19 cellular contexts compared by ENCODE assay signal in genomic region chr5:82620957-82621600, GRCh38.
A peak's percentile ranks its signal among the peaks of the same experiment; 100 is the strongest.
DNase-seq lines count a peak whose midpoint lies in the region; ATAC-seq and TF ChIP-seq lines count a peak whose summit lies in the region.
"Had no signal": no experiment of that assay in that cellular context is flagged by ENCODE, and none has a peak within 500 bp of the region (broad histone marks: within the 10 kb centered on the region; RNA-seq: fewer than 3 reads in every experiment).

No MANE protein-coding gene starts in this region.

- H3K27ac ChIP-seq in substantia nigra (ENCODE audit: low read depth, low read length, poor library complexity, severe bottlenecking): no peak overlapping the region
- H3K27ac ChIP-seq: ascending aorta, stomach, vagina had no signal

- H3K4me3 ChIP-seq in adipocyte (ENCODE audit: low read length): peak overlapping the region; percentile 2
- H3K4me3 ChIP-seq: ascending aorta, stomach, vagina had no signal

- peaks cover 15% of the 10 kb centered on the region for H3K4me1 ChIP-seq in adipocyte (ENCODE audit: control insufficient read depth, insufficient read depth, low read length)
- H3K4me1 ChIP-seq: ascending aorta, stomach, vagina had no signal

- no peak for TF ChIP-seq CTCF in GM10248 (IDR thresholded peaks at IDR 0.05; ENCODE audit: control extremely low read depth, extremely low read depth, low read depth, missing control alignments)

- H3K9ac ChIP-seq in adipocyte (ENCODE audit: low read length): no peak overlapping the region

- H3K27me3 ChIP-seq in adipocyte (replicated peaks; ENCODE audit: control insufficient read depth, insufficient read depth, low read length): no peaks in the 10 kb centered on the region
- H3K27me3 ChIP-seq: ascending aorta, stomach, vagina had no signal

- POLR2A ChIA-PET in GM10248 (lab: Yijun Ruan, JAX): no interaction called here

- no peaks in the 10 kb centered on the region for H3K36me3 ChIP-seq in adipocyte (ENCODE audit: control insufficient read depth, insufficient read depth, low read length, severe bottlenecking)
- H3K36me3 ChIP-seq: ascending aorta, stomach, vagina had no signal

- CTCF ChIA-PET in GM10248 (lab: Yijun Ruan, JAX): no interaction called here

- DNase-seq in DMS79 (lab: John Stamatoyannopoulos, UW) (peak; percentile 1), LHCN-M2 (ENCODE audit: low read depth) (peak; percentile 18), adipocyte (ENCODE audit: low read depth) (peak; percentile 19), kidney glomerular epithelial cell (lab: John Stamatoyannopoulos, UW) (peak; percentile 17), SHP77 (lab: John Stamatoyannopoulos, UW) (no peak), substantia nigra (lab: John Stamatoyannopoulos, UW) (no peak), GM10248 (ENCODE audit: extremely low spot score) (no peak)
- DNase-seq: activated CD4-positive, alpha-beta T cell treated with anti-CD3 and anti-CD28 coated beads, Interleukin-2, amount 50 U/mL, for 1 hour; COR-L47; left ventricle myocardium superior; naive B cell; NCI-H1048; NCI-H2171 treated with DMSO at 0.1 percent for 48 hours; SHP77 treated with DMSO at 0.1 percent for 48 hours; stomach had no signal

- ATAC-seq in HG02610 (IDR thresholded peaks at IDR 0.05; ENCODE audit: unreplicated experiment): no peak
- ATAC-seq: HCT116, left ventricle myocardium superior had no signal

- peaks cover 7% of the 10 kb centered on the region for H3K9me3 ChIP-seq in adipocyte (ENCODE audit: control insufficient read depth, low read length)
- H3K9me3 ChIP-seq: stomach, vagina had no signal

Comparison
In these comparisons a context has a peak if more than half of its experiments do, and no peak if none do; other contexts are left out.
1. DNase-seq: peak in DMS79 (single experiment), LHCN-M2 (single experiment), adipocyte (single experiment) and kidney glomerular epithelial cell (single experiment); none in SHP77 (0 of 2), substantia nigra (0 of 49) and GM10248 (single experiment).